1 cellular context compared by ENCODE assay signal in the genomic region with DNA sequence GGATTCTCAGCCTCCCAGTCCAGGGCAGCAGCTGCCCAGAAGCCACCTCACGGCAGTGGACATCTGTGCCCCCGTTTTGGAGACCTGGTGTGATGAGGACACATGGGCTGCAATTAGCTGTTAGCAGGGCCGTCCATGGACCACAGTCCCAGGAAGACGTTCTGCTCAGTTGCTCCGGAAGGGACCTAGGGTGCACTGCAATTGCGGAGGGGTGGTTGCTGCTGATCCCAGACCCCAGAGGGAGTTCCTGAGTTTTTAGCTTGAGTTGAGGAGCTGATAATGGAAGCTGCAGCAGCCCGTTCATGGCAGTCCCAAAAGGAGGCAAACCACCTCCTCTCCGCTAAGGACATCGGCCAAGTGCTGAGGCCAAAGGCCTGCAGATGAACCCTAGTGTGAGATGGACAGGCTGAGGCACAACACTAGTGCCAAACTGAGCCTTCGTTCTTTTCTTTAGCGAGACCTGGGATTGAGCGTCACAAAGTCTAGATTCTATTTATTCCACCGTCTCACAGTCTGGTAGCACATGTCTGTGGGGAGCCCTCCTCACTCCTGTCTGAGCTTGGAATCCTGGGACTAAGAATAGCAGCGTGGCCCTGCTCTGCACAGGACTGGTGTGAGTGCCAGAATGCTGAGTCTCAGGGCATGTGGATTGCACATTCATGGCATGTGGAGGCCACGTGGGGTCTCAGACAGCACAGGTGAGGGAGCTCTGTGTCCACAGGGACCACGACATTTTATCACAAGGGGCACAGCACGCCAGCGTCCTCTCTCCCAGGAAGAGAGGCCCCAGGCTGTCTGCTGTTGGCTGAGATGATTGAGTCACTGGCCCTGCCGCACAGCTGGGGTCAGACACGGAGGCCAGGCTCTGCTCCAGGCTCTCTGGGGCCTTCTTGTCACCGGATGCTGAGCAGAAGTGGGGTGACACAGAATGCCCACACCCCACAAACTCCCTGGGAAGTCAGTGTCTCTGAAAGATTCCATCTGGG.
TF ChIP-seq lines count a peak whose summit lies in the region.

No MANE protein-coding gene starts in this region.

TF ChIP-seq in H1, 55 proteins besides CTCF, POLR2A, EP300 and RAD21 (continued from another document):
- no peak for TF ChIP-seq CHD1 (IDR thresholded peaks at IDR 0.05; ENCODE audit: low read depth, low read length)
